Comparison of ENCODE assay signal across 1 cellular context in the genomic region with DNA sequence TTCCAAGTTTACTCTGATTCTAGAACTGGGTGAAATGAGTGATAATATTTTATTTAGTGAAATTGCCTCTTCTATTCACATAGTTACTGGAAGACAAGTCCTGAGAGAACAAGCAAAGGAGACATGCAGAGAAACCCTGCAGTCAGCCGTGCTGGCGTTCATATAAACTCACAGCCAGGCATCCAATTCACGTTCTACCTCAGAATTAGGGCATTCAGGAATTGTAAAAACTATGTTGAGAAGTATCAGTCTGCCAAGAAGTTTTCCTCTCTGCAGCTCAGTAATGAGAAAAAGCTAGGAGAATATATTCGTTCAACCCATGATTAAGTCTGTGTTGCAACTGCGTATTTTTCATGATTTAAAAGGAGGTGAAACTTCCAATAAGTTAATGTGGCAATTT.
TF ChIP-seq lines count a peak whose summit lies in the region.

No MANE protein-coding gene starts in this region.

TF ChIP-seq in IMR-90, 13 proteins besides CTCF, POLR2A, EP300 and RAD21:
- no peak for TF ChIP-seq RFX5 (IDR thresholded peaks at IDR 0.05; ENCODE audit: low read depth, low read length)
